In the genomic region with DNA sequence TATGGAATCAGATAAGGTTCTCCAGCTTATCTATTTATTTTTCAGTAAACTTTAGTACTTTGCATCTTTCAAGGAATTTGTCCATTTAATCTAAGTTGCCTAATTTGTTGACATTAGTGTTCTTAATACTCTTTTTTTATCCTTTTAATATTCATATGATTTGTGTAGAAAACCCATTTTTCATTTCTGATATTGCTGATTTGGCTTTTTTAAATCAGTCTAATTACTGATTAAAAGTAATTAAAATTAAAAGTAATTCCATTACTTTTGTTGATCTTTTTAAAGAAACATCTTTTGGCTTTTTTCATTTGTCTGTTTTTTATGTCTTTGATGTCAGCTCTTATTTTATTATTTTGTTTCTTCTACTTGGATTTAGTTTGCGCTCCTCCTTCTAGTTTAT, we compare ENCODE assay signal across 21 cellular contexts.
DNase-seq lines count a peak whose midpoint lies in the region; ATAC-seq, FAIRE-seq and TF ChIP-seq lines count a peak whose summit lies in the region.
"Had no signal": no experiment of that assay in that cellular context is flagged by ENCODE, and none has a peak within 500 bp of the region (broad histone marks: within the 10 kb centered on the region; RNA-seq: fewer than 3 reads in every experiment).

No MANE protein-coding gene starts in this region.

- H3K4me3 ChIP-seq in A549 (no peak overlapping the region), PC-9 (no peak overlapping the region)
- H3K4me3 ChIP-seq: BLaER1 treated with 17β-estradiol and CSF1 and Interleukin-3, amounts not matched to agents 10 nM and 100 nM had no signal

- POLR2A ChIA-PET in A549 (lab: Yijun Ruan, JAX): no interaction called here
- POLR2A ChIA-PET in PC-9 (lab: Charles Lee; ENCODE audit: unreplicated experiment): no interaction called here

- 89% methylated on average over 1 of the region's 1 CpG for WGBS in A549 (ENCODE audit: missing lambda C conversion rate)

- FAIRE-seq in A204.1 (lab: Jason Lieb, UNC): peak; percentile 49
- no peak for FAIRE-seq in A549 (lab: Jason Lieb, UNC)
- FAIRE-seq in endometrium (lab: Jason Lieb, UNC): peak; percentile 65
- FAIRE-seq: D721Med, G401.6, GM12891 had no signal

- H3K27me3 ChIP-seq in PC-9 (ENCODE audit: insufficient read depth, low read depth): no peaks in the 10 kb centered on the region
- H3K27me3 ChIP-seq: BLaER1 treated with 17β-estradiol and CSF1 and Interleukin-3, amounts not matched to agents 10 nM and 100 nM had no signal

- H2AFZ ChIP-seq in PC-9: 0 out of 2 replicates have a peak overlapping the region, but pooled peaks have one; percentile 12

- H3K9me2 ChIP-seq in PC-9 (ENCODE audit: insufficient read depth): no peaks in the 10 kb centered on the region

- no peaks in the 10 kb centered on the region for H3K79me2 ChIP-seq in PC-9 (ENCODE audit: low read depth)

- no peak for TF ChIP-seq POLR2A in A549 (IDR thresholded peaks at IDR 0.05; ENCODE audit: low read length)

- no peaks in the 10 kb centered on the region for H3K9me3 ChIP-seq in A549
- no peaks in the 10 kb centered on the region for H3K9me3 ChIP-seq in PC-9 (ENCODE audit: insufficient read depth, low read depth)
- H3K9me3 ChIP-seq: BLaER1 treated with 17β-estradiol and CSF1 and Interleukin-3, amounts not matched to agents 10 nM and 100 nM; Caco-2 had no signal

- TF ChIP-seq CTCF in A549 (IDR thresholded peaks at IDR 0.05) (no peak), PC-9 (conservative IDR thresholded peaks at IDR 0.05) (no peak)

- DNase-seq in A549 (ENCODE audit: low read depth in 1 of 2, low spot score in 1 of 2) (no peak), PC-9 (no peak), Ammon's horn (ENCODE audit: low spot score) (no peak)
- no peak for DNase-seq in central memory CD4-positive, alpha-beta T cell
- DNase-seq in activated CD4-positive, CD25-positive, alpha-beta regulatory T cell treated with anti-CD3 and anti-CD28 coated beads, Interleukin-2, amount 50 U/mL, for 72 hours: no peak
- DNase-seq: 8988T; ACHN; Caco-2; Calu3; CD4-positive, alpha-beta T cell; CD8-positive, alpha-beta T cell; DMS79 treated with DMSO at 0.1 percent for 48 hours; GF-D8 had no signal

- TF ChIP-seq RAD21 in A549 (conservative IDR thresholded peaks at IDR 0.05 in 1 of 2, IDR thresholded peaks at IDR 0.05 in 1 of 2): no peak

- no TSS peak for BruUV-seq in PC-9 (replicated peaks; lab: Mats Ljungman, UMichigan)

- no peaks in the 10 kb centered on the region for H3K36me3 ChIP-seq in PC-9 (ENCODE audit: low read depth)
- H3K36me3 ChIP-seq: BLaER1 treated with 17β-estradiol and CSF1 and Interleukin-3, amounts not matched to agents 10 nM and 100 nM had no signal

- H3K4me2 ChIP-seq in A549: no peak overlapping the region
- no peak overlapping the region for H3K4me2 ChIP-seq in PC-9
- H3K4me2 ChIP-seq: BLaER1 treated with 17β-estradiol and CSF1 and Interleukin-3, amounts not matched to agents 10 nM and 100 nM had no signal

- H3K4me1 ChIP-seq in A549 (no peaks in the 10 kb centered on the region), PC-9 (replicated peaks; ENCODE audit: insufficient read depth) (no peaks in the 10 kb centered on the region)
- H3K4me1 ChIP-seq: BLaER1 treated with 17β-estradiol and CSF1 and Interleukin-3, amounts not matched to agents 10 nM and 100 nM; Caco-2 had no signal

- no peaks in the 10 kb centered on the region for H4K20me1 ChIP-seq in PC-9 (ENCODE audit: insufficient read depth)
- H4K20me1 ChIP-seq: BLaER1 treated with 17β-estradiol and CSF1 and Interleukin-3, amounts not matched to agents 10 nM and 100 nM had no signal

- no peaks in the 10 kb centered on the region for H3F3A ChIP-seq in PC-9 (ENCODE audit: insufficient read depth, low read depth)

- intact Hi-C loops in PC-9 (cut with micrococcal nuclease; ENCODE audit: unreplicated experiment): no loop called here

- no peak overlapping the region for H3K27ac ChIP-seq in A549
- no peak overlapping the region for H3K27ac ChIP-seq in PC-9
- H3K27ac ChIP-seq: BLaER1 treated with 17β-estradiol and CSF1 and Interleukin-3, amounts not matched to agents 10 nM and 100 nM; C4-2B had no signal

- ATAC-seq in A549 (no peak), HG02623 (IDR thresholded peaks at IDR 0.05; ENCODE audit: unreplicated experiment) (no peak)
- ATAC-seq: CD8-positive, alpha-beta T cell had no signal

- TF ChIP-seq EP300 in A549 (IDR thresholded peaks at IDR 0.05): no peak

- CTCF ChIA-PET in A549 (lab: Yijun Ruan, JAX) (no interaction called here), PC-9 (lab: Charles Lee) (no interaction called here)

TF ChIP-seq in A549, 52 proteins besides CTCF, POLR2A, EP300 and RAD21:
- TF ChIP-seq MAFK (IDR thresholded peaks at IDR 0.05; ENCODE audit: partially characterized antibody) (peak; percentile 69), POLR2AphosphoS2 (conservative IDR thresholded peaks at IDR 0.05; ENCODE audit: low read length) (no peak)
